8 cellular contexts compared by ENCODE assay signal in the genomic region with DNA sequence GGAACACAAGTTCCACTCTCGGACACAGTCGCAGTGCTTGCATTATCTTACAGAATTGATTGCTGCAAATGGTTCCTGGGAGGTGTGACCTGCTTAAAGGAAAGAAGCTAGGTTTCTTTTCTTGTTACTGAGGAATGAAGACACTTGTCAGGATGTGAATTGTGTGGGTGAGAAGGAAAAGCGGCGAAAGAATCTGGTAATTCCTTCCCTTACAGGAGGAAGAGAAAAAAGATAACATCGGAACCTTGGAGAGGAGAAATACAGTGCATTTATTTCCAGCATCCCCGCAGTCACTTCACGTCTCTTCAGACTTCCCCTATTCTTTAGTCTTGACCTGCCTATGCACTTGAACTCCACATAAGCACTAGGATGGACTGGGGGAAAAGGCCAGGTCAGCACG. TPM values are rescaled to one million over a fixed set of nuclear protein-coding genes. Genes with fewer than 3 reads are reported as not detected.
A peak's percentile ranks its signal among the peaks of the same experiment; 100 is the strongest.
DNase-seq lines count a peak whose midpoint lies in the region; ATAC-seq, FAIRE-seq and TF ChIP-seq lines count a peak whose summit lies in the region.

No MANE protein-coding gene starts in this region.

- H2AFZ ChIP-seq in GM12878 (ENCODE audit: control insufficient read depth, low read depth, low read length): peak overlapping the region; percentile 59

- H4K5ac ChIP-seq in mesendoderm (ENCODE audit: low read length): no peak overlapping the region

- TF ChIP-seq POLR2A in GM12878 (IDR thresholded peaks at IDR 0.05; ENCODE audit: low read depth, low read length) (no peak), upper lobe of left lung (IDR thresholded peaks at IDR 0.05) (no peak), GM18505 (IDR thresholded peaks at IDR 0.05; ENCODE audit: borderline replicate concordance, extremely low read depth, insufficient read depth, insufficient read length) (no peak)

- H4K8ac ChIP-seq in mesendoderm (ENCODE audit: low read depth, low read length): no peak overlapping the region

- WGBS in heart right ventricle, 2 donors: 13 to 20% methylated on average over 8 of the region's 8 CpGs
- 19% methylated on average over 8 of the region's 8 CpGs for WGBS in GM12878 (ENCODE audit: insufficient coverage, insufficient replicate concordance, low lambda C conversion rate, missing lambda C conversion rate)
- no CpG with 5 or more reads among the region's 8 CpGs for WGBS in mesendoderm (ENCODE audit: extremely low coverage, insufficient coverage, low lambda C conversion rate)
- WGBS in upper lobe of left lung, 2 donors: 18 to 21% methylated on average over 8 of the region's 8 CpGs

- no peak overlapping the region for H3K23ac ChIP-seq in mesendoderm (ENCODE audit: low read length)

- H2BK120ac ChIP-seq in mesendoderm (ENCODE audit: low read depth, low read length): no peak overlapping the region

- no peak overlapping the region for H2AK5ac ChIP-seq in mesendoderm (ENCODE audit: low read length)

- TF ChIP-seq CTCF in heart right ventricle (IDR thresholded peaks at IDR 0.05): no peak
- TF ChIP-seq CTCF in GM12878 (IDR thresholded peaks at IDR 0.05 in 2 of 3, conservative IDR thresholded peaks at IDR 0.05 in 1 of 3; ENCODE audit: control insufficient read depth in 2 of 3, extremely low read depth in 1 of 3, insufficient read depth in 1 of 3, low read depth in 3 of 3, low read length in 3 of 3): no peak
- TF ChIP-seq CTCF in upper lobe of left lung (IDR thresholded peaks at IDR 0.05): no peak

- H3K9me3 ChIP-seq in heart right ventricle (no peaks in the 10 kb centered on the region), GM12878 (replicated peaks; ENCODE audit: control insufficient read depth, insufficient read depth, low read length) (no peaks in the 10 kb centered on the region), upper lobe of left lung (no peaks in the 10 kb centered on the region)

- no peak overlapping the region for H3K18ac ChIP-seq in mesendoderm (ENCODE audit: low read length)

- DNase-seq in heart right ventricle (no peak), cardiac septum (ENCODE audit: low spot score) (no peak), GM12878 (ENCODE audit: low read depth, low spot score) (no peak), mesendoderm (peak; percentile 51), upper lobe of left lung (no peak)

- intact Hi-C loops in heart right ventricle (cut with DNase I) (loop anchor here in 6 of 10 donors (5.0 to 10.0 kb wide), 5 partner anchors 110 to 168 kb away; no protein-coding TSS in a partner anchor), cardiac septum (cut with DNase I) (loop anchor here (5.0 kb wide), 1 partner anchor 120 kb away; no protein-coding TSS in a partner anchor), GM12878 (cut with micrococcal nuclease; ENCODE audit: unreplicated experiment) (loop anchor here (5.0 kb wide), 2 partner anchors 40 to 100 kb away; no protein-coding TSS in a partner anchor)

- SMC1A ChIA-PET in GM12878 (lab: Charles Lee; ENCODE audit: uncharacterized antibody, unreplicated experiment): no interaction called here

- FAIRE-seq in GM12878 (lab: Jason Lieb, UNC): no peak

- no peak overlapping the region for H3K4ac ChIP-seq in mesendoderm (ENCODE audit: low read depth, low read length)

- H3K4me3 ChIP-seq in heart right ventricle (peak overlapping the region; percentile 50 to 77 (median 70)), GM12878 (peak overlapping the region; percentile 81; the same call in 1 of the 2 replicates), mesendoderm (ENCODE audit: low read length) (no peak overlapping the region), upper lobe of left lung (peak overlapping the region in 3 of 4 donors; percentile 73 to 77 (median 74))

- H2BK15ac ChIP-seq in mesendoderm (replicated peaks; ENCODE audit: low read depth): no peak overlapping the region

- TF ChIP-seq EP300 in GM12878 (IDR thresholded peaks at IDR 0.05; ENCODE audit: borderline replicate concordance in 1 of 2, control insufficient read depth in 1 of 2, low read depth in 2 of 2, low read length in 2 of 2) (no peak), upper lobe of left lung (IDR thresholded peaks at IDR 0.05) (no peak)

- H2BK5ac ChIP-seq in mesendoderm (ENCODE audit: low read length): no peak overlapping the region

- peaks cover 0 to 19% (median 7%) of the 10 kb centered on the region in 9 donors for H3K4me1 ChIP-seq in heart right ventricle
- peaks cover 11% of the 10 kb centered on the region for H3K4me1 ChIP-seq in GM12878 (ENCODE audit: control insufficient read depth, insufficient read depth, low read length)
- no peaks in the 10 kb centered on the region for H3K4me1 ChIP-seq in mesendoderm (ENCODE audit: control insufficient read depth, low read depth, low read length)
- H3K4me1 ChIP-seq in upper lobe of left lung: peaks cover 6 to 23% (median 11%) of the 10 kb centered on the region in 4 donors

- H3K36me3 ChIP-seq in heart right ventricle (no peaks in the 10 kb centered on the region), GM12878 (ENCODE audit: control insufficient read depth in 2 of 2, insufficient read depth in 2 of 2, low read length in 1 of 2) (no peaks in the 10 kb centered on the region), mesendoderm (ENCODE audit: control insufficient read depth, insufficient read depth, low read length) (no peaks in the 10 kb centered on the region), upper lobe of left lung (no peaks in the 10 kb centered on the region)

- POLR2A ChIA-PET in GM12878 (lab: Charles Lee): no interaction called here

- RAD21 ChIA-PET in GM12878 (lab: Charles Lee; ENCODE audit: unreplicated experiment): no interaction called here

- H3K27me3 ChIP-seq in heart right ventricle (peaks cover 0 to 20% (median 0%) of the 10 kb centered on the region in 7 donors), GM12878 (replicated peaks in 1 of 2; ENCODE audit: control insufficient read depth in 2 of 2, insufficient read depth in 2 of 2, low read length in 1 of 2) (peaks cover 0 to 2% of the 10 kb centered on the region in 2 experiments; a peak in 2 of 4 replicates), mesendoderm (ENCODE audit: insufficient read depth, low read length, poor library complexity) (no peaks in the 10 kb centered on the region), upper lobe of left lung (peaks cover 0 to 5% (median 0%) of the 10 kb centered on the region in 4 donors)

- H3K56ac ChIP-seq in mesendoderm (ENCODE audit: low read length): no peak overlapping the region

- H3K27ac ChIP-seq in heart right ventricle: peak overlapping the region in 6 of 10 donors; percentile 17 to 84 (median 74)
- H3K27ac ChIP-seq in GM12878 (ENCODE audit: control insufficient read depth, insufficient read depth): no peak overlapping the region
- H3K27ac ChIP-seq in mesendoderm (ENCODE audit: low read depth, low read length): no peak overlapping the region
- H3K27ac ChIP-seq in upper lobe of left lung: peak overlapping the region in 1 of 4 donors; percentile 83

- CTCF ChIA-PET in GM12878 (lab: Yijun Ruan, JAX): interaction anchor here (0.5 kb wide), 1 partner anchor 218 kb away, joined by 3 read pairs; no protein-coding TSS in a partner anchor

- in situ Hi-C loops in GM12878 (cut with MboI): no loop called here

- H3K79me2 ChIP-seq in GM12878 (ENCODE audit: control insufficient read depth, insufficient read depth, low read length): peaks cover 2% of the 10 kb centered on the region; the same call in 1 of the 2 replicates
- H3K79me2 ChIP-seq in mesendoderm (ENCODE audit: control insufficient read depth, insufficient read depth, low read length): no peaks in the 10 kb centered on the region

- no peaks in the 10 kb centered on the region for H4K20me1 ChIP-seq in GM12878 (ENCODE audit: control insufficient read depth, insufficient read depth)

- H3K9ac ChIP-seq in GM12878 (ENCODE audit: control insufficient read depth, insufficient read depth, low read length): no peak overlapping the region
- peak overlapping the region; percentile 13 for H3K9ac ChIP-seq in mesendoderm (ENCODE audit: low read length)

- TF ChIP-seq RAD21 in GM12878 (IDR thresholded peaks at IDR 0.05; ENCODE audit: insufficient read depth, low read depth, low read length): no peak

- H3K79me1 ChIP-seq in mesendoderm (ENCODE audit: low read length): no peaks in the 10 kb centered on the region

- no TSS peak for BruUV-seq in GM12878 (replicated peaks; lab: Mats Ljungman, UMichigan)

- peak overlapping the region; percentile 93; the same call in 1 of the 2 replicates for H3K4me2 ChIP-seq in GM12878 (ENCODE audit: control insufficient read depth, insufficient read depth)
- peak overlapping the region; percentile 53 for H3K4me2 ChIP-seq in mesendoderm (ENCODE audit: low read length)

- ATAC-seq in heart right ventricle (no peak), GM12878 (no peak), upper lobe of left lung (ENCODE audit: low FRiP score in 2 of 2) (no peak), GM18505 (IDR thresholded peaks at IDR 0.05; ENCODE audit: unreplicated experiment) (no peak), HG03432 (IDR thresholded peaks at IDR 0.05; ENCODE audit: unreplicated experiment) (no peak), GM19324 (IDR thresholded peaks at IDR 0.05; ENCODE audit: low FRiP score, unreplicated experiment) (no peak)

TF ChIP-seq in GM12878, 131 proteins besides CTCF, POLR2A, EP300 and RAD21 (continues in another document):
- TF ChIP-seq BCL11A (IDR thresholded peaks at IDR 0.05; ENCODE audit: low read depth, low read length): no peak
- peak; percentile 16; the same call in 1 of the 2 replicates for TF ChIP-seq SPI1 (IDR thresholded peaks at IDR 0.05; ENCODE audit: borderline replicate concordance, insufficient read depth, low read depth, low read length)

RNA-seq across cellular contexts. Expression of a gene that starts 0.4 kb away (rescaled TPM):
- total RNA-seq in heart right ventricle (10 to 100 TPM in 9 of 10 donors, 1 to 10 TPM in 1; 9.9 to 16.4 (median 12.5) TPM), cardiac septum (15.7 TPM), GM12878 (2014; rRNA removed) (1.6 and 3.3 TPM in 2 replicates), GM12878 (2014; rRNA removed; fragmentation: Illumina TruSeq; extraction: Trizol) (1.8 and 2.7 TPM in 2 replicates), GM12878 (2021) (1.2 TPM in 2 replicates), upper lobe of left lung (10 to 100 TPM in 3 of 6 donors, 1 to 10 TPM in 3; 4.4 to 26.1 (median 13.8) TPM)
- polyA plus RNA-seq in heart right ventricle (1 to 10 TPM; 1.5 to 5.0 TPM), GM12878 (2011; rRNA removed) (0.43 and 0.87 TPM in 2 replicates), GM12878 (2014; fragmentation: Illumina TruSeq; extraction: Trizol) (0.34 and 0.55 TPM in 2 replicates), GM12878 (2014; fragmentation: Nextera tagmentation; extraction: Ambion mirVana) (under 1 TPM; 0.22 to 0.26 TPM), GM12878 (2014; rRNA removed) (0.89 and 1.2 TPM in 2 replicates), GM12878 (2016; fragmentation: Nextera tagmentation; extraction: Ambion mirVana) (1 to 10 TPM in 1 of 2 experiments, under 1 TPM in 1; 0.71 to 1.2 TPM)
- total RNA-seq in GM12878 (2013; cell fraction: nucleolus; rRNA removed): 1.6 TPM in 2 replicates
- polyA plus RNA-seq in GM12878 (2011; ENCODE audit: low read depth): 0.83 TPM
- 0.08 and 0.15 TPM in 2 replicates for polyA plus RNA-seq in GM12878 (2011; cell fraction: cytosol; rRNA removed)
- 0.28 and 0.83 TPM in 2 replicates for polyA plus RNA-seq in GM12878 (2011; cell fraction: nucleus; rRNA removed)
- 0.68 and 0.94 TPM in 2 replicates for polyA plus RNA-seq in GM12878 (2012)
- polyA minus RNA-seq in GM12878 (2011; rRNA and poly(A)+ RNA removed): 1.6 and 2.0 TPM in 2 replicates
- not detected in 2 replicates for polyA minus RNA-seq in GM12878 (2011; cell fraction: cytosol; rRNA and poly(A)+ RNA removed)
- polyA minus RNA-seq in GM12878 (2011; cell fraction: nucleus; rRNA and poly(A)+ RNA removed): 3.4 TPM in 2 replicates
- 0.37 TPM for polyA plus RNA-seq in mesendoderm (2013, experiment 1 of 2)
- 0.64 TPM for polyA plus RNA-seq in mesendoderm (2013, experiment 2 of 2)

Comparison
In these comparisons a context has a peak if more than half of its experiments do, and no peak if none do; other contexts are left out.
1. H3K27ac ChIP-seq: peak in heart right ventricle (6 of 10); none in GM12878 (single experiment) and mesendoderm (single experiment).